ENCODE assay signal across 1 cellular context in the genomic region with DNA sequence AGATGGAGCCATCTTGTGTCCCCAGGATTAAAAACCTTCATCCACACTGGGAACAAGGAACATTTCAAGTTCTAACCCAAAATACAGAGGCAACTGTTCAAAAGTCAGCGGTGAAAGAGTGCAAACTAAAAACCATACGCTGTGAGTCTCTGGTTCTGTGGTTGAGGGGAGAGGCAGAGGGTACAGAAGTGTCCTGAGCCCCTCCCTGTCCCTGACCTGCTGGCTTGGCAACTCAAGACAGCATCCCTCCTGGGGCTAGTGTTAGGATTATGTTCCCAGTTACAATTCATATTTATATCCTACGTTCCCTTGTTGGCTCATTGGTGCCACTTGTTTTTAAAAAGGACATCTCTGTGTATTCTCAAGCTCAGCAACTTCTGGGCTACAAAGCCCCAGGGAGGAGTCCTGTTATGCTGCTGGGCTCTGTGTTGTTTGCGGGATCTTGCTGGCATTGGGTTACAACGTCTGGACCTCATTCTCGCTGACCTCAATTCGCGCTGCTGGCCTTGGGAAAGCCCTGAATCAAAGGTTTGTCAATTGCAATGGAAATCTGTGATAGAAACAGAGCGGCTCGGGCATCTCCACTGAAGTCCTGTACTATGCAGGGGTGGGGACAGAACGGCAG.
TF ChIP-seq lines count a peak whose summit lies in the region.

No MANE protein-coding gene starts in this region.

TF ChIP-seq in SK-N-SH, 30 proteins besides CTCF, POLR2A, EP300 and RAD21 (continued from another document):
- TF ChIP-seq, protein P1, sequence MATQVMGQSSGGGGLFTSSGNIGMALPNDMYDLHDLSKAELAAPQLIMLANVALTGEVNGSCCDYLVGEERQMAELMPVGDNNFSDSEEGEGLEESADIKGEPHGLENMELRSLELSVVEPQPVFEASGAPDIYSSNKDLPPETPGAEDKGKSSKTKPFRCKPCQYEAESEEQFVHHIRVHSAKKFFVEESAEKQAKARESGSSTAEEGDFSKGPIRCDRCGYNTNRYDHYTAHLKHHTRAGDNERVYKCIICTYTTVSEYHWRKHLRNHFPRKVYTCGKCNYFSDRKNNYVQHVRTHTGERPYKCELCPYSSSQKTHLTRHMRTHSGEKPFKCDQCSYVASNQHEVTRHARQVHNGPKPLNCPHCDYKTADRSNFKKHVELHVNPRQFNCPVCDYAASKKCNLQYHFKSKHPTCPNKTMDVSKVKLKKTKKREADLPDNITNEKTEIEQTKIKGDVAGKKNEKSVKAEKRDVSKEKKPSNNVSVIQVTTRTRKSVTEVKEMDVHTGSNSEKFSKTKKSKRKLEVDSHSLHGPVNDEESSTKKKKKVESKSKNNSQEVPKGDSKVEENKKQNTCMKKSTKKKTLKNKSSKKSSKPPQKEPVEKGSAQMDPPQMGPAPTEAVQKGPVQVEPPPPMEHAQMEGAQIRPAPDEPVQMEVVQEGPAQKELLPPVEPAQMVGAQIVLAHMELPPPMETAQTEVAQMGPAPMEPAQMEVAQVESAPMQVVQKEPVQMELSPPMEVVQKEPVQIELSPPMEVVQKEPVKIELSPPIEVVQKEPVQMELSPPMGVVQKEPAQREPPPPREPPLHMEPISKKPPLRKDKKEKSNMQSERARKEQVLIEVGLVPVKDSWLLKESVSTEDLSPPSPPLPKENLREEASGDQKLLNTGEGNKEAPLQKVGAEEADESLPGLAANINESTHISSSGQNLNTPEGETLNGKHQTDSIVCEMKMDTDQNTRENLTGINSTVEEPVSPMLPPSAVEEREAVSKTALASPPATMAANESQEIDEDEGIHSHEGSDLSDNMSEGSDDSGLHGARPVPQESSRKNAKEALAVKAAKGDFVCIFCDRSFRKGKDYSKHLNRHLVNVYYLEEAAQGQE (IDR thresholded peaks at IDR 0.05; ENCODE audit: low read depth, low read length) = no peak
- TF ChIP-seq RFX5 (IDR thresholded peaks at IDR 0.05; ENCODE audit: low read length) (no peak), FOXJ3 (CRISPR knock-in tag; IDR thresholded peaks at IDR 0.05) (no peak), CHD2 (IDR thresholded peaks at IDR 0.05; ENCODE audit: low read length, partially characterized antibody) (no peak), TEAD4 (IDR thresholded peaks at IDR 0.05; ENCODE audit: borderline replicate concordance, insufficient read depth) (no peak), MXI1 (IDR thresholded peaks at IDR 0.05; ENCODE audit: low read depth, low read length) (no peak), NRF1 (IDR thresholded peaks at IDR 0.05; ENCODE audit: low read depth, low read length) (no peak), YY1 (IDR thresholded peaks at IDR 0.05; ENCODE audit: low read depth) (no peak), RCOR1 (IDR thresholded peaks at IDR 0.05; ENCODE audit: low read length) (no peak), EZH2phosphoT487 (IDR thresholded peaks at IDR 0.05; ENCODE audit: borderline replicate concordance, low read depth) (no peak)
- TF ChIP-seq, protein P2, sequence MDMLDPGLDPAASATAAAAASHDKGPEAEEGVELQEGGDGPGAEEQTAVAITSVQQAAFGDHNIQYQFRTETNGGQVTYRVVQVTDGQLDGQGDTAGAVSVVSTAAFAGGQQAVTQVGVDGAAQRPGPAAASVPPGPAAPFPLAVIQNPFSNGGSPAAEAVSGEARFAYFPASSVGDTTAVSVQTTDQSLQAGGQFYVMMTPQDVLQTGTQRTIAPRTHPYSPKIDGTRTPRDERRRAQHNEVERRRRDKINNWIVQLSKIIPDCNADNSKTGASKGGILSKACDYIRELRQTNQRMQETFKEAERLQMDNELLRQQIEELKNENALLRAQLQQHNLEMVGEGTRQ (IDR thresholded peaks at IDR 0.05; ENCODE audit: borderline replicate concordance, low read depth, low read length) = no peak
- TF ChIP-seq, protein P3, sequence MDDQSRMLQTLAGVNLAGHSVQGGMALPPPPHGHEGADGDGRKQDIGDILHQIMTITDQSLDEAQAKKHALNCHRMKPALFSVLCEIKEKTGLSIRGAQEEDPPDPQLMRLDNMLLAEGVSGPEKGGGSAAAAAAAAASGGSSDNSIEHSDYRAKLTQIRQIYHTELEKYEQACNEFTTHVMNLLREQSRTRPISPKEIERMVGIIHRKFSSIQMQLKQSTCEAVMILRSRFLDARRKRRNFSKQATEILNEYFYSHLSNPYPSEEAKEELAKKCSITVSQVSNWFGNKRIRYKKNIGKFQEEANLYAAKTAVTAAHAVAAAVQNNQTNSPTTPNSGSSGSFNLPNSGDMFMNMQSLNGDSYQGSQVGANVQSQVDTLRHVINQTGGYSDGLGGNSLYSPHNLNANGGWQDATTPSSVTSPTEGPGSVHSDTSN (IDR thresholded peaks at IDR 0.05) = no peak
TF ChIP-seq in SK-N-SH: peak in this region for 0.
